ENCODE assay signal across 27 cellular contexts in the genomic region with DNA sequence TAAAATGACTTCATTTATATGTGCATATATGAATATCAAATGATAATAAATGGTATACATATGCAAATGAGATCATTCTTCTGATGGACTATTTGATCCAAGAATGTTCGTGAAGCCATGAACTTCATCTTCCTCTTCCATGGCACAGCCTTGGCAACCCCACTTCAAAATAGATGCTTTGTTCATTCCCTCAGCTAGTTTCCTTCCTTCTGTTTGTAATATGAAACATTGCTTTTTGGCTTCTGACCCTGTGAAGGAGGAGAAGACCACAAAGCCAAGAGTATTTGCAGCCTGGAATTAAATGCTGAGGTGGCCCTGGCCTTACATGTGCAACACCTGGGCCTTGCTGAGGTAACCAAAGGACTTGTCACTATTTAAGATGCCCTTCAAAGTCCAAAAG.
"Had no signal": no experiment of that assay in that cellular context is flagged by ENCODE, and none has a peak within 500 bp of the region (broad histone marks: within the 10 kb centered on the region; RNA-seq: fewer than 3 reads in every experiment).

No MANE protein-coding gene starts in this region.

- H3K4me3 ChIP-seq: neural progenitor cell, ovary, right lobe of liver, sigmoid colon, suprapubic skin, testis, tibial nerve, upper lobe of left lung, vagina had no signal

- H3K27me3 ChIP-seq: neural progenitor cell, ovary, right lobe of liver, sigmoid colon, suprapubic skin, testis, tibial nerve, upper lobe of left lung, vagina had no signal

- H3K79me2 ChIP-seq: parathyroid adenoma had no signal

- H3K27ac ChIP-seq: neural progenitor cell, ovary, parathyroid adenoma, right lobe of liver, sigmoid colon, suprapubic skin, vagina had no signal

- FAIRE-seq: small intestine, urothelium cell line had no signal

- ATAC-seq: naive thymus-derived CD8-positive, alpha-beta T cell; right cardiac atrium; right lobe of liver; stimulated activated memory B cell treated with anti-CD40 and anti-IgM and Interleukin-4, amounts not matched to agents 10 μg/mL and 1 μg/mL and 100 μg/mL, for 72 hours; stimulated activated naive CD8-positive, alpha-beta T cell treated with anti-CD3 and anti-CD28 coated beads, Interleukin-15, amount 100 ng/mL, for 72 hours; stimulated activated naive CD8-positive, alpha-beta T cell treated with anti-CD3 and anti-CD28 coated beads, Interleukin-15, Interleukin-2, amounts not matched to agents 100 U/mL and 50 U/mL, for 24 hours had no signal

- H3K4me2 ChIP-seq: neural progenitor cell had no signal

- H3K4me1 ChIP-seq: right lobe of liver, sigmoid colon, suprapubic skin, vagina had no signal

- H3K9ac ChIP-seq: neural progenitor cell, parathyroid adenoma had no signal

- DNase-seq: naive B cell; naive thymus-derived CD8-positive, alpha-beta T cell; occipital lobe; ovary; posterior cingulate gyrus; right cardiac atrium; right lobe of liver; sigmoid colon; small intestine; stimulated activated CD4-positive, alpha-beta T cell treated with anti-CD3 and anti-CD28 coated beads, Interleukin-15, amount 100 ng/mL, for 24 hours; stimulated activated CD4-positive, alpha-beta T cell treated with anti-CD3 and anti-CD28 coated beads, Interleukin-2, amount 100 ng/mL, for 24 hours; stimulated activated CD4-positive, alpha-beta T cell treated with anti-CD3 and anti-CD28 coated beads, Interleukin-2, amount 100 ng/mL, for 48 hours; stimulated activated CD4-positive, alpha-beta T cell treated with anti-CD3 and anti-CD28 coated beads, Interleukin-4, amount 100 ng/mL, for 24 hours; stimulated activated naive CD4-positive, alpha-beta T cell; stimulated activated naive CD8-positive, alpha-beta T cell treated with anti-CD3 and anti-CD28 coated beads, Interleukin-15, amount 100 ng/mL, for 72 hours; stimulated activated naive CD8-positive, alpha-beta T cell treated with anti-CD3 and anti-CD28 coated beads, Interleukin-15, Interleukin-2, amounts not matched to agents 100 U/mL and 50 U/mL, for 24 hours; substantia nigra; testis; trophoblast cell; upper lobe of left lung had no signal

- H3K36me3 ChIP-seq: neural progenitor cell, ovary, right lobe of liver, sigmoid colon, suprapubic skin, tibial nerve, upper lobe of left lung, vagina had no signal

- H3K9me3 ChIP-seq: ovary, right lobe of liver, sigmoid colon, suprapubic skin, testis, tibial nerve, upper lobe of left lung, vagina had no signal

- H2AFZ ChIP-seq: neural progenitor cell had no signal
